16 cellular contexts compared by ENCODE assay signal in the genomic region with DNA sequence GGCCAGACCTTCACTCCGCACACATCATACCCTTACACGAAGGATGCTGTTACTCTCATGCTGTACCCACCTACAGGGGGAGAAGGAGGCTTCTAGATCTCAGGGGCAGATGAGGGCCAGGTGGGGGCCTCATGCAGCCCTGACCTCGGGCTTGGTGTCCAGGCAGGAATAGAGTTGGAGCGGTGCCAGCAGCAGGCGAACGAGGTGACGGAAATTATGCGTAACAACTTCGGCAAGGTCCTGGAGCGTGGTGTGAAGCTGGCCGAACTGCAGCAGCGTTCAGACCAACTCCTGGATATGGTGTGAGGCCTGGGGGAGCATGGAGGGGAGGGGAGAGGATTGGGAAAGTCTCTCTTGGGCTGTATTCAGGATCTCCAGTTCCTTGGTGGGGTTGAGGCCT. TPM values are rescaled to one million over a fixed set of nuclear protein-coding genes. Genes with fewer than 3 reads are reported as not detected.
DNase-seq lines count a peak whose midpoint lies in the region; ATAC-seq, FAIRE-seq and TF ChIP-seq lines count a peak whose summit lies in the region.
"Had no signal": no experiment of that assay in that cellular context is flagged by ENCODE, and none has a peak within 500 bp of the region (broad histone marks: within the 10 kb centered on the region; RNA-seq: fewer than 3 reads in every experiment).

No MANE protein-coding gene starts in this region.

- DNase-seq in AG04450 (ENCODE audit: low read depth, low spot score) (no peak), astrocyte (ENCODE audit: low read depth) (no peak), right lobe of liver (no peak), spleen (no peak), Ammon's horn (ENCODE audit: low spot score) (no peak)
- DNase-seq: activated CD4-positive, CD25-positive, alpha-beta regulatory T cell treated with anti-CD3 and anti-CD28 coated beads, Interleukin-2, amount 50 U/mL, for 72 hours; amniotic stem cell; foreskin fibroblast; NCI-H69; retina had no signal

- no peaks in the 10 kb centered on the region for H3K27me3 Mint-ChIP-seq in astrocyte (ENCODE audit: low read depth, unreplicated experiment)
- H3K27me3 Mint-ChIP-seq: stimulated activated naive CD8-positive, alpha-beta T cell treated with anti-CD3 and anti-CD28 coated beads, Interleukin-15, Interleukin-2, amounts not matched to agents 100 ng/mL and 50 ng/mL, for 24 hours had no signal

- no peak overlapping the region for H3K4me3 ChIP-seq in AG04450 (ENCODE audit: low read depth, low read length)
- no peak overlapping the region for H3K4me3 ChIP-seq in astrocyte (ENCODE audit: insufficient read depth, low read depth, low read length)
- no peak overlapping the region for H3K4me3 ChIP-seq in right lobe of liver
- H3K4me3 ChIP-seq in skin epidermis = no peak overlapping the region
- no peak overlapping the region for H3K4me3 ChIP-seq in spleen
- H3K4me3 ChIP-seq: mucosa of descending colon had no signal

- peaks cover 6% of the 10 kb centered on the region for H4K20me1 ChIP-seq in astrocyte (ENCODE audit: insufficient read depth, low read length)

- H3K4me1 ChIP-seq in astrocyte (ENCODE audit: insufficient read depth, low read length) (peaks cover 33% of the 10 kb centered on the region), right lobe of liver (peaks cover 0 to 54% (median 16%) of the 10 kb centered on the region in 4 donors), spleen (peaks cover 36 to 95% (median 69%) of the 10 kb centered on the region in 6 donors)

- no peaks in the 10 kb centered on the region for H3K36me3 ChIP-seq in astrocyte (ENCODE audit: insufficient read depth, low read length)
- H3K36me3 ChIP-seq in right lobe of liver = no peaks in the 10 kb centered on the region
- H3K36me3 ChIP-seq in spleen = peaks cover 0 to 13% (median 0%) of the 10 kb centered on the region in 6 donors

- peaks cover 1% of the 10 kb centered on the region for H3K36me3 Mint-ChIP-seq in astrocyte (ENCODE audit: low read depth, unreplicated experiment)

- H3K27ac ChIP-seq in AG04450 (ENCODE audit: low read depth, low read length) (peak overlapping the region; percentile 95), astrocyte (ENCODE audit: low read depth, low read length) (peak overlapping the region; percentile 86), right lobe of liver (peak overlapping the region in 2 of 3 donors; percentile 53 to 65), skin epidermis (peak overlapping the region in 20 of 21 experiments; percentile 55 to 92 (median 80)), spleen (peak overlapping the region in 4 of 8 donors; percentile 57 to 93 (median 92))

- peaks cover 3% of the 10 kb centered on the region for H3K9me3 Mint-ChIP-seq in astrocyte (ENCODE audit: unreplicated experiment)
- H3K9me3 Mint-ChIP-seq: stimulated activated naive CD8-positive, alpha-beta T cell treated with anti-CD3 and anti-CD28 coated beads, Interleukin-15, Interleukin-2, amounts not matched to agents 100 ng/mL and 50 ng/mL, for 24 hours had no signal

- H3K4me3 Mint-ChIP-seq in astrocyte (ENCODE audit: unreplicated experiment) = no peak overlapping the region
- H3K4me3 Mint-ChIP-seq: stimulated activated naive CD8-positive, alpha-beta T cell treated with anti-CD3 and anti-CD28 coated beads, Interleukin-15, Interleukin-2, amounts not matched to agents 100 ng/mL and 50 ng/mL, for 24 hours had no signal

- H3K79me2 ChIP-seq in astrocyte (ENCODE audit: insufficient read depth, low read length) = peaks cover 14% of the 10 kb centered on the region

- H3K27me3 ChIP-seq in AG04450 (ENCODE audit: control insufficient read depth, insufficient read depth, low read length) (no peaks in the 10 kb centered on the region), astrocyte (ENCODE audit: insufficient read depth, low read length) (no peaks in the 10 kb centered on the region), right lobe of liver (no peaks in the 10 kb centered on the region), spleen (replicated peaks in 1 of 7) (no peaks in the 10 kb centered on the region)

- H3K27ac Mint-ChIP-seq in astrocyte (ENCODE audit: unreplicated experiment) = peak overlapping the region; percentile 83
- H3K27ac Mint-ChIP-seq: stimulated activated naive CD8-positive, alpha-beta T cell treated with anti-CD3 and anti-CD28 coated beads, Interleukin-15, Interleukin-2, amounts not matched to agents 100 ng/mL and 50 ng/mL, for 24 hours had no signal

- H3K9me3 ChIP-seq in AG04450 (ENCODE audit: control insufficient read depth, insufficient read depth, low read length) = no peaks in the 10 kb centered on the region; the same call in 1 of the 2 replicates
- no peaks in the 10 kb centered on the region for H3K9me3 ChIP-seq in astrocyte (ENCODE audit: insufficient read depth, low read depth, low read length)
- H3K9me3 ChIP-seq in right lobe of liver = no peaks in the 10 kb centered on the region
- H3K9me3 ChIP-seq in spleen = no peaks in the 10 kb centered on the region
- H3K9me3 ChIP-seq: mucosa of descending colon had no signal

- CTCF ChIA-PET in AG04450 (lab: Charles Lee) = interaction anchor here (1.3 kb wide), 1 partner anchor 39 kb away, joined by 5 read pairs; no protein-coding TSS in a partner anchor

- TF ChIP-seq POLR2A in right lobe of liver (IDR thresholded peaks at IDR 0.05) = no peak
- no peak for TF ChIP-seq POLR2A in spleen (IDR thresholded peaks at IDR 0.05)

- no peak overlapping the region for H2AFZ ChIP-seq in astrocyte (ENCODE audit: low read depth, low read length)

- peak overlapping the region; percentile 69 for H3K9ac ChIP-seq in astrocyte (ENCODE audit: low read length)

- H3K4me1 Mint-ChIP-seq in astrocyte (ENCODE audit: low read depth, unreplicated experiment) = peaks cover 46% of the 10 kb centered on the region

- peak overlapping the region; percentile 75 for H3K4me2 ChIP-seq in astrocyte (ENCODE audit: low read length)

- POLR2A ChIA-PET in AG04450 (lab: Yijun Ruan, JAX) = interaction anchor here (1.0 to 1.1 kb wide), 2 partner anchors 9 to 20 kb away, joined by 3 to 4 read pairs; partner anchors contain the start of gene C2orf68

- WGBS in right lobe of liver (ENCODE audit: insufficient coverage, low coverage, low lambda C conversion rate, missing lambda C conversion rate) = 75% methylated on average over 9 of the region's 12 CpGs
- WGBS in spleen, 5 donors = 80 to 90% (median 87%) methylated on average over 11 to 12 of the region's 12 CpGs

- intact Hi-C loops in right lobe of liver (cut with DNase I) = no loop called here
- intact Hi-C loops in spleen (cut with DNase I; ENCODE audit: low total_unique reads) = no loop called here

- no peak for FAIRE-seq in astrocyte (lab: Jason Lieb, UNC)

- no peak for ATAC-seq in right lobe of liver
- no peak for ATAC-seq in HG03196 (IDR thresholded peaks at IDR 0.05; ENCODE audit: unreplicated experiment)
- ATAC-seq in HG03025 (IDR thresholded peaks at IDR 0.05; ENCODE audit: low FRiP score, unreplicated experiment) = no peak
- ATAC-seq: HCT116, mucosa of descending colon had no signal

- TF ChIP-seq CTCF in AG04450 (IDR thresholded peaks at IDR 0.05; ENCODE audit: low read depth, low read length) = no peak
- TF ChIP-seq CTCF in astrocyte (IDR thresholded peaks at IDR 0.05; ENCODE audit: insufficient read depth, low read depth, low read length) = no peak
- no peak for TF ChIP-seq CTCF in right lobe of liver (IDR thresholded peaks at IDR 0.05)
- no peak for TF ChIP-seq CTCF in spleen (IDR thresholded peaks at IDR 0.05 in 8 of 11, conservative IDR thresholded peaks at IDR 0.05 in 3 of 11)

RNA-seq across cellular contexts. Expression of gene RNF181, which starts 4.0 kb away (rescaled TPM):
- polyA plus RNA-seq in AG04450 (2011; rRNA removed) (260 and 351 TPM in 2 replicates), spleen (100 to 1,000 TPM; 139 to 184 (median 148) TPM)
- polyA minus RNA-seq in AG04450 (2011; rRNA and poly(A)+ RNA removed) = 140 and 199 TPM in 2 replicates
- total RNA-seq in astrocyte (155 and 176 TPM in 2 replicates), right lobe of liver (100 to 1,000 TPM in 2 of 6 experiments, 10 to 100 TPM in 4; 54.5 to 123 (median 66.6) TPM), spleen (100 to 1,000 TPM in 3 of 7 donors, 10 to 100 TPM in 4; 72.9 to 154 (median 82.1) TPM)

RNA-seq across cellular contexts. Expression of gene VAMP5, which starts 7.3 kb away (rescaled TPM):
- polyA plus RNA-seq in AG04450 (2011; rRNA removed) (100 and 123 TPM in 2 replicates), spleen (100 to 1,000 TPM in 2 of 3 donors, 10 to 100 TPM in 1; 71.0 to 129 (median 120) TPM)
- 67.4 and 76.8 TPM in 2 replicates for polyA minus RNA-seq in AG04450 (2011; rRNA and poly(A)+ RNA removed)
- total RNA-seq in astrocyte (17.1 and 17.6 TPM in 2 replicates), right lobe of liver (10 to 100 TPM; 27.2 to 50.1 (median 34.7) TPM), spleen (10 to 100 TPM; 58.5 to 89.1 (median 64.0) TPM)

RNA-seq across cellular contexts. Expression of gene TMEM150A, which starts 10.9 kb away (rescaled TPM):
- polyA plus RNA-seq in AG04450 (2011; rRNA removed) (11.4 and 14.5 TPM in 2 replicates), spleen (10 to 100 TPM; 14.6 to 18.8 (median 14.8) TPM)
- 11.0 and 14.1 TPM in 2 replicates for polyA minus RNA-seq in AG04450 (2011; rRNA and poly(A)+ RNA removed)
- total RNA-seq in astrocyte (20.4 and 22.2 TPM in 2 replicates), right lobe of liver (10 to 100 TPM; 20.0 to 26.7 (median 21.9) TPM), spleen (10 to 100 TPM in 6 of 7 donors, 1 to 10 TPM in 1; 9.4 to 17.4 (median 11.2) TPM)

RNA-seq across cellular contexts. Expression of gene VAMP8, which starts 14.2 kb away (rescaled TPM):
- 2.6 and 3.6 TPM in 2 replicates for polyA plus RNA-seq in AG04450 (2011; rRNA removed)
- polyA minus RNA-seq in AG04450 (2011; rRNA and poly(A)+ RNA removed) = 0.48 and 0.55 TPM in 2 replicates
- 30.6 and 35.3 TPM in 2 replicates for total RNA-seq in astrocyte
- total RNA-seq in right lobe of liver = 100 to 1,000 TPM in 1 of 6 experiments, 10 to 100 TPM in 5; 59.5 to 107 (median 74.5) TPM
- 100 to 1,000 TPM; 119 to 179 (median 145) TPM for total RNA-seq in spleen
- 100 to 1,000 TPM; 223 to 401 (median 350) TPM for polyA plus RNA-seq in spleen

RNA-seq across cellular contexts. Expression of gene C2orf68, which starts 20.3 kb away (rescaled TPM):
- 17.8 and 19.1 TPM in 2 replicates for polyA plus RNA-seq in AG04450 (2011; rRNA removed)
- 21.7 and 25.3 TPM in 2 replicates for polyA minus RNA-seq in AG04450 (2011; rRNA and poly(A)+ RNA removed)
- total RNA-seq in astrocyte = 14.3 and 17.8 TPM in 2 replicates
- total RNA-seq in right lobe of liver = 10 to 100 TPM in 5 of 6 experiments, 1 to 10 TPM in 1; 7.6 to 22.7 (median 14.8) TPM
- total RNA-seq in spleen = 10 to 100 TPM; 22.2 to 45.2 (median 33.2) TPM
- 10 to 100 TPM; 16.0 to 25.3 (median 18.9) TPM for polyA plus RNA-seq in spleen
